Comparison of ENCODE assay signal across 27 cellular contexts in the genomic region with DNA sequence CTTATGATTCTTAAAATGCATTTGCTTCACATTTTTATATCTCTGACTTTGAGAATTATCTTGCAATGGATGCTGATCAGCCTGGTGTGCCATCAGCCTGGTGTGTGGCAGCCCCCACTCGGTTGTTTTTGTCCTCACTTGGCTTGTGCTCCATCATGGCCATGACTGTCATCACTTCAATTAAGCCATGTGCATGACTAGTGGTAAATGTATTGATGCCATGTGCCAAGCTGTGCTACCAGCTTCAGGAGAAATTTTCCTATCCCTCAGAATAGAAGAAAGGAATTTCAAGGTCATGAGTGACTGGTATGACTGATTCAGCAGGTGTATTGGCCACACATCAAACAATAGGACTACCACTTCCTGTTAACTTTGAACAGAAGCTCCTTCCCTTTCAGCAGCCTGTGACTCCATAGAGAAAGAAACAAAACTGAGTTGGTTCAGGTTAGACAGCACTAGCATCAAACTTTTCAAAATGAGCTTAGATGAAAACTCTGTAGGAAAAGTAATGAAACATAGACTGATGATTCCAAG.
DNase-seq lines count a peak whose midpoint lies in the region; ATAC-seq, FAIRE-seq and TF ChIP-seq lines count a peak whose summit lies in the region.
"Had no signal": no experiment of that assay in that cellular context is flagged by ENCODE, and none has a peak within 500 bp of the region (broad histone marks: within the 10 kb centered on the region; RNA-seq: fewer than 3 reads in every experiment).

No MANE protein-coding gene starts in this region.

- no peak for TF ChIP-seq EP300 in GM12878 (IDR thresholded peaks at IDR 0.05; ENCODE audit: borderline replicate concordance in 1 of 2, control insufficient read depth in 1 of 2, low read depth in 2 of 2, low read length in 2 of 2)

- no peak overlapping the region for H3K27ac ChIP-seq in GM12878 (ENCODE audit: control insufficient read depth, insufficient read depth)
- H3K27ac ChIP-seq: 22Rv1, C4-2B, KMS-11, PC-9, SJSA1 had no signal

- no TSS peak for BruUV-seq in GM12878 (replicated peaks; lab: Mats Ljungman, UMichigan)

- RAD21 ChIA-PET in GM12878 (lab: Charles Lee; ENCODE audit: unreplicated experiment), result no interaction called here

- H4K20me1 ChIP-seq in GM12878 (ENCODE audit: control insufficient read depth, insufficient read depth), result no peaks in the 10 kb centered on the region

- no peak for FAIRE-seq in GM12878 (lab: Jason Lieb, UNC)
- FAIRE-seq: GM18507 had no signal

- H3K4me3 Mint-ChIP-seq in activated T-cell treated with anti-CD3 and anti-CD28 coated beads, Interleukin-2, amount 50 U/mL, for 24 hours, result no peak overlapping the region
- H3K4me3 Mint-ChIP-seq: B cell; CD8-positive, alpha-beta T cell had no signal

- DNase-seq in DMS53 (lab: John Stamatoyannopoulos, UW) (peak; percentile 43), DMS53 treated with DMSO at 0.1 percent for 48 hours (lab: John Stamatoyannopoulos, UW; ENCODE audit: unreplicated experiment) (no peak), GM12878 (ENCODE audit: low read depth, low spot score) (no peak), kidney tubule cell (ENCODE audit: low spot score) (peak; percentile 78), NCI-H748 (lab: John Stamatoyannopoulos, UW; ENCODE audit: unreplicated experiment) (no peak)
- no peak for DNase-seq in activated T-cell treated with anti-CD3 and anti-CD28 coated beads, Interleukin-2, amount 50 U/mL, for 24 hours
- DNase-seq: Caco-2; CD8-positive, alpha-beta T cell; DMS79 treated with DMSO at 0.1 percent for 48 hours; GF-D8; IMR-90; NCI-H1048; NCI-H1417; NCI-H1694; NCI-H2029 treated with DMSO at 0.1 percent for 48 hours; NCI-H446 treated with DMSO at 0.1 percent for 48 hours; NCI-H526; PC-9; Right ventricle myocardium superior had no signal

- no peaks in the 10 kb centered on the region for H3K36me3 ChIP-seq in GM12878 (ENCODE audit: control insufficient read depth in 2 of 2, insufficient read depth in 2 of 2, low read length in 1 of 2)
- H3K36me3 ChIP-seq: SJSA1 had no signal

- ATAC-seq in GM12878, result peak; percentile 29; the same call in 1 of the 3 replicates
- no peak for ATAC-seq in HG02852 (IDR thresholded peaks at IDR 0.05; ENCODE audit: unreplicated experiment)
- no peak for ATAC-seq in GM19035 (IDR thresholded peaks at IDR 0.05; ENCODE audit: unreplicated experiment)
- ATAC-seq: CD8-positive, alpha-beta T cell had no signal

- H2AFZ ChIP-seq in GM12878 (ENCODE audit: control insufficient read depth, low read depth, low read length), result no peak overlapping the region
- H2AFZ ChIP-seq: PC-9 had no signal

- H3K9ac ChIP-seq in GM12878 (ENCODE audit: control insufficient read depth, insufficient read depth, low read length), result no peak overlapping the region
- H3K9ac ChIP-seq: KMS-11 had no signal

- no peaks in the 10 kb centered on the region for H3K27me3 Mint-ChIP-seq in activated T-cell treated with anti-CD3 and anti-CD28 coated beads, Interleukin-2, amount 50 U/mL, for 24 hours
- H3K27me3 Mint-ChIP-seq: B cell had no signal

- no peak overlapping the region for H3K4me2 ChIP-seq in GM12878 (ENCODE audit: control insufficient read depth, insufficient read depth)
- H3K4me2 ChIP-seq: KMS-11, PC-9 had no signal

- H3K79me2 ChIP-seq in GM12878 (ENCODE audit: control insufficient read depth, insufficient read depth, low read length), result no peaks in the 10 kb centered on the region

- no peaks in the 10 kb centered on the region for H3K9me3 ChIP-seq in GM12878 (replicated peaks; ENCODE audit: control insufficient read depth, insufficient read depth, low read length)
- H3K9me3 ChIP-seq: Caco-2, SJSA1 had no signal

- 0% methylated on average over 1 of the region's 1 CpG for WGBS in GM12878 (ENCODE audit: insufficient coverage, insufficient replicate concordance, low lambda C conversion rate, missing lambda C conversion rate)

- H3K36me3 Mint-ChIP-seq in activated T-cell treated with anti-CD3 and anti-CD28 coated beads, Interleukin-2, amount 50 U/mL, for 24 hours (ENCODE audit: low read depth), result no peaks in the 10 kb centered on the region
- H3K36me3 Mint-ChIP-seq: CD8-positive, alpha-beta T cell had no signal

- no peak for TF ChIP-seq RAD21 in GM12878 (IDR thresholded peaks at IDR 0.05; ENCODE audit: insufficient read depth, low read depth, low read length)

- intact Hi-C loops in GM12878 (cut with micrococcal nuclease; ENCODE audit: unreplicated experiment), result no loop called here

- CTCF ChIA-PET in GM12878 (lab: Yijun Ruan, JAX), result no interaction called here

- H3K4me3 ChIP-seq in GM12878, result no peak overlapping the region
- H3K4me3 ChIP-seq: PC-9, SJSA1 had no signal

- no peaks in the 10 kb centered on the region for H3K27me3 ChIP-seq in GM12878 (replicated peaks in 1 of 2; ENCODE audit: control insufficient read depth in 2 of 2, insufficient read depth in 2 of 2, low read length in 1 of 2)
- H3K27me3 ChIP-seq: SJSA1 had no signal

- no peak overlapping the region for H3K27ac Mint-ChIP-seq in activated T-cell treated with anti-CD3 and anti-CD28 coated beads, Interleukin-2, amount 50 U/mL, for 24 hours
- H3K27ac Mint-ChIP-seq: B cell; CD8-positive, alpha-beta T cell had no signal

- no peaks in the 10 kb centered on the region for H3K4me1 ChIP-seq in GM12878 (ENCODE audit: control insufficient read depth, insufficient read depth, low read length)
- H3K4me1 ChIP-seq: Caco-2, SJSA1 had no signal

- TF ChIP-seq POLR2A in GM12878 (IDR thresholded peaks at IDR 0.05; ENCODE audit: low read depth, low read length), result no peak

- H3K4me1 Mint-ChIP-seq in activated T-cell treated with anti-CD3 and anti-CD28 coated beads, Interleukin-2, amount 50 U/mL, for 24 hours (ENCODE audit: low read depth), result no peaks in the 10 kb centered on the region
- H3K4me1 Mint-ChIP-seq: B cell had no signal

- TF ChIP-seq CTCF in GM12878 (IDR thresholded peaks at IDR 0.05 in 2 of 3, conservative IDR thresholded peaks at IDR 0.05 in 1 of 3; ENCODE audit: control insufficient read depth in 2 of 3, extremely low read depth in 1 of 3, insufficient read depth in 1 of 3, low read depth in 3 of 3, low read length in 3 of 3), result no peak

- in situ Hi-C loops in GM12878 (cut with MboI), result no loop called here

- SMC1A ChIA-PET in GM12878 (lab: Charles Lee; ENCODE audit: uncharacterized antibody, unreplicated experiment), result interaction anchor here (0.8 to 1.5 kb wide), 2 partner anchors 10 to 13 kb away, joined by 3 read pairs; no protein-coding TSS in a partner anchor

- H3K9me3 Mint-ChIP-seq in activated T-cell treated with anti-CD3 and anti-CD28 coated beads, Interleukin-2, amount 50 U/mL, for 24 hours, result no peaks in the 10 kb centered on the region
- H3K9me3 Mint-ChIP-seq: CD8-positive, alpha-beta T cell had no signal

- POLR2A ChIA-PET in GM12878 (lab: Charles Lee), result no interaction called here

TF ChIP-seq in GM12878, 131 proteins besides CTCF, POLR2A, EP300 and RAD21:
- TF ChIP-seq MTA2 (IDR thresholded peaks at IDR 0.05; ENCODE audit: low read depth) (no peak), SMAD1 (IDR thresholded peaks at IDR 0.05; ENCODE audit: low read depth, partially characterized antibody) (no peak), MEF2B (IDR thresholded peaks at IDR 0.05; ENCODE audit: partially characterized antibody, poor library complexity, severe bottlenecking) (no peak)
- TF ChIP-seq, protein P1, sequence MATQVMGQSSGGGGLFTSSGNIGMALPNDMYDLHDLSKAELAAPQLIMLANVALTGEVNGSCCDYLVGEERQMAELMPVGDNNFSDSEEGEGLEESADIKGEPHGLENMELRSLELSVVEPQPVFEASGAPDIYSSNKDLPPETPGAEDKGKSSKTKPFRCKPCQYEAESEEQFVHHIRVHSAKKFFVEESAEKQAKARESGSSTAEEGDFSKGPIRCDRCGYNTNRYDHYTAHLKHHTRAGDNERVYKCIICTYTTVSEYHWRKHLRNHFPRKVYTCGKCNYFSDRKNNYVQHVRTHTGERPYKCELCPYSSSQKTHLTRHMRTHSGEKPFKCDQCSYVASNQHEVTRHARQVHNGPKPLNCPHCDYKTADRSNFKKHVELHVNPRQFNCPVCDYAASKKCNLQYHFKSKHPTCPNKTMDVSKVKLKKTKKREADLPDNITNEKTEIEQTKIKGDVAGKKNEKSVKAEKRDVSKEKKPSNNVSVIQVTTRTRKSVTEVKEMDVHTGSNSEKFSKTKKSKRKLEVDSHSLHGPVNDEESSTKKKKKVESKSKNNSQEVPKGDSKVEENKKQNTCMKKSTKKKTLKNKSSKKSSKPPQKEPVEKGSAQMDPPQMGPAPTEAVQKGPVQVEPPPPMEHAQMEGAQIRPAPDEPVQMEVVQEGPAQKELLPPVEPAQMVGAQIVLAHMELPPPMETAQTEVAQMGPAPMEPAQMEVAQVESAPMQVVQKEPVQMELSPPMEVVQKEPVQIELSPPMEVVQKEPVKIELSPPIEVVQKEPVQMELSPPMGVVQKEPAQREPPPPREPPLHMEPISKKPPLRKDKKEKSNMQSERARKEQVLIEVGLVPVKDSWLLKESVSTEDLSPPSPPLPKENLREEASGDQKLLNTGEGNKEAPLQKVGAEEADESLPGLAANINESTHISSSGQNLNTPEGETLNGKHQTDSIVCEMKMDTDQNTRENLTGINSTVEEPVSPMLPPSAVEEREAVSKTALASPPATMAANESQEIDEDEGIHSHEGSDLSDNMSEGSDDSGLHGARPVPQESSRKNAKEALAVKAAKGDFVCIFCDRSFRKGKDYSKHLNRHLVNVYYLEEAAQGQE (IDR thresholded peaks at IDR 0.05; ENCODE audit: low read depth, low read length), result no peak

Comparison
In these comparisons a context has a peak if more than half of its experiments do, and no peak if none do; other contexts are left out.
1. DNase-seq: peak in DMS53 (single experiment) and kidney tubule cell (single experiment); none in DMS53 treated with DMSO at 0.1 percent for 48 hours (single experiment), GM12878 (single experiment), NCI-H748 (single experiment) and activated T-cell treated with anti-CD3 and anti-CD28 coated beads, Interleukin-2, amount 50 U/mL, for 24 hours (single experiment).